ENCODE assay signal across 1 cellular context in genomic region chr2:160271166-160272086, GRCh38.
TF ChIP-seq lines count a peak whose summit lies in the region.

No MANE protein-coding gene starts in this region.

TF ChIP-seq in HepG2, 621 proteins besides CTCF, POLR2A, EP300 and RAD21 (continued from another document):
- TF ChIP-seq RBM22 (optimal IDR thresholded peaks at IDR 0.05; ENCODE audit: low read length): peak; percentile 55
TF ChIP-seq in HepG2: peak in this region for 1.
